7 cellular contexts compared by ENCODE assay signal in the genomic region with DNA sequence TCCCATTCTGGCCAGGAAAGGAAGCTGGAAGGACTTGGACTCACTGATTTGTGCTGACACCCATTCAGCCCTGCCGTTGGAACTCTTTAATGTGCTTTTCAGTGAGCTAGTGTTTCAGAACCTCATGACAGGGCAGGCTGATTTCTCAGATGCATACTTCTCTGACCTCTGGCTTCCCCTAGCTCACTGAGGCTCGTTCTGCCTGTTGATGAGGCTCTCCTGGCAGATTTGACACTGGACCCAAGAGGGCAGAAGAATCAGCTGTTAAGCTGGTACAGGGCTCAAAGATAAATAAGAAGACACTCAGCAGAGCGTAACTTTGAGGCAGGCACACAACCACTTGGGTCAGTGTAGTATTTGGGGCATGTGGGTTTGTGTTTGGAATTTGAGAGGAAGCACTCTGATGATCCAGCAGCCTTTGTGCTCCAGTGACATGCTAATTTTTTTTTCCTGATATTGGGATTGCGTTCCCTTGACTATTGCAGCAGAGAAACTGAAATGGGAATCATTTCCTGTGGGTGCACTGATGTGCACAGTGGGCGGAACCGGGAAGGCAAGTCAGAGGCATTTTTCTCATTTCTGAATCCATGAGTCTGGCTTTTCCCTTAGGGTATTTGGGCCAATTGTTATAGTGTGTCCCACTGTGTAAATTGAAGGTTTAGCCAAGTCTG.
DNase-seq lines count a peak whose midpoint lies in the region; FAIRE-seq and TF ChIP-seq lines count a peak whose summit lies in the region.

No MANE protein-coding gene starts in this region.

- intact Hi-C loops in ascending aorta (cut with DNase I) = loop anchor here (1.0 to 5.0 kb wide), 3 partner anchors 47 to 80 kb away; a partner anchor contains a TSS

- TF ChIP-seq CTCF in HFF-Myc (IDR thresholded peaks at IDR 0.05; ENCODE audit: low read depth, low read length, missing control alignments) (no peak), ascending aorta (IDR thresholded peaks at IDR 0.05) (no peak), Peyer's patch (IDR thresholded peaks at IDR 0.05) (no peak)

- peaks cover 9 to 76% of the 10 kb centered on the region in 2 donors for H3K4me1 ChIP-seq in ascending aorta
- peaks cover 0 to 11% (median 0%) of the 10 kb centered on the region in 4 donors for H3K4me1 ChIP-seq in Peyer's patch
- peaks cover 7% of the 10 kb centered on the region in 2 donors for H3K4me1 ChIP-seq in small intestine (ENCODE audit: control insufficient read depth in 2 of 2, insufficient read depth in 1 of 2, low read depth in 1 of 2, low read length in 1 of 2)

- H3K27ac ChIP-seq in ascending aorta (peak overlapping the region; percentile 77 to 91), temporal lobe (ENCODE audit: low read depth, low read length) (peak overlapping the region; percentile 27), Peyer's patch (peak overlapping the region in 2 of 4 donors; percentile 27 to 34), small intestine (ENCODE audit: low read depth in 1 of 2, low read length in 1 of 2) (peak overlapping the region in 1 of 2 donors; percentile 33)

- WGBS in small intestine, 3 donors = 37 to 50% (median 41%) methylated on average over 6 of the region's 6 CpGs

- H3K27me3 ChIP-seq in ascending aorta = no peaks in the 10 kb centered on the region
- H3K27me3 ChIP-seq in Peyer's patch = no peaks in the 10 kb centered on the region
- no peaks in the 10 kb centered on the region for H3K27me3 ChIP-seq in small intestine (ENCODE audit: control insufficient read depth in 2 of 2, insufficient read depth in 2 of 2, low read length in 2 of 2)

- H3K4me3 ChIP-seq in HFF-Myc (replicated peaks; ENCODE audit: low read depth, low read length) = peak overlapping the region; percentile 5; the same call in 1 of the 2 replicates
- peak overlapping the region in 1 of 2 donors; percentile 23 for H3K4me3 ChIP-seq in ascending aorta
- no peak overlapping the region for H3K4me3 ChIP-seq in Peyer's patch
- H3K4me3 ChIP-seq in small intestine (ENCODE audit: low read depth in 1 of 2, low read length in 2 of 2) = no peak overlapping the region

- H3K36me3 ChIP-seq in ascending aorta (no peaks in the 10 kb centered on the region), Peyer's patch (no peaks in the 10 kb centered on the region), small intestine (ENCODE audit: control insufficient read depth in 2 of 2, insufficient read depth in 2 of 2, low read length in 2 of 2) (no peaks in the 10 kb centered on the region)

- no peak for TF ChIP-seq POLR2A in Peyer's patch (IDR thresholded peaks at IDR 0.05)

- no peak for FAIRE-seq in small intestine (lab: Jason Lieb, UNC)

- H3K9me3 ChIP-seq in ascending aorta = no peaks in the 10 kb centered on the region
- H3K9me3 ChIP-seq in Peyer's patch = no peaks in the 10 kb centered on the region
- H3K9me3 ChIP-seq in small intestine (ENCODE audit: control insufficient read depth, low read depth) = no peaks in the 10 kb centered on the region

- DNase-seq in HFF-Myc (ENCODE audit: extremely low read depth, low read depth) = no peak
- peak in 1 of 2 donors; percentile 85 for DNase-seq in ascending aorta (ENCODE audit: low spot score in 2 of 2)
- peak; percentile 16 for DNase-seq in iris pigment epithelial cell (ENCODE audit: low read depth)
- DNase-seq in Peyer's patch = no peak
- no peak for DNase-seq in islet precursor cell
- no peak for DNase-seq in small intestine
